ENCODE assay signal across 1 cellular context in the genomic region with DNA sequence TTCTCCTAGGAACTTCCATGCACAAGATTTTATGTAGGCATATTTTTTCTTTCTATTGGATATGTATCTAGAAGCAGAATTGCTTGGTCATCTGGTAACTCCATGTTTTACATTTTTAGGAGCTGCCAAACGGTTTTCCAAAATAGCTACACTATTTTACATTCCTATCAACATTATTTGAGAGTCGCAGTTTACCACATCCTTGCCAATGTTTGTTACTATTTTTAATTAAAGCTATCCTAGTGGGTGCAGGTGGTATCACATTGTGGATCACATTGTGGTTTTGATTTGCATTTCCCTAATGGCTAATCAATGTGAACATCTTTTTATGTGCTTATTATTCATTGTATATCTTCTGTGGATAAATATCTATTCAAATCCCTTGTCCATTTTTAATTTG.
TF ChIP-seq lines count a peak whose summit lies in the region.

No MANE protein-coding gene starts in this region.

TF ChIP-seq in HCT116, 20 proteins besides CTCF, POLR2A, EP300 and RAD21:
- TF ChIP-seq, protein P1, sequence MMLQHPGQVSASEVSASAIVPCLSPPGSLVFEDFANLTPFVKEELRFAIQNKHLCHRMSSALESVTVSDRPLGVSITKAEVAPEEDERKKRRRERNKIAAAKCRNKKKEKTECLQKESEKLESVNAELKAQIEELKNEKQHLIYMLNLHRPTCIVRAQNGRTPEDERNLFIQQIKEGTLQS (IDR thresholded peaks at IDR 0.05) = no peak
- TF ChIP-seq, protein P2, sequence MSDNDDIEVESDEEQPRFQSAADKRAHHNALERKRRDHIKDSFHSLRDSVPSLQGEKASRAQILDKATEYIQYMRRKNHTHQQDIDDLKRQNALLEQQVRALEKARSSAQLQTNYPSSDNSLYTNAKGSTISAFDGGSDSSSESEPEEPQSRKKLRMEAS (IDR thresholded peaks at IDR 0.05) = no peak
